ENCODE assay signal across 18 cellular contexts in the genomic region with DNA sequence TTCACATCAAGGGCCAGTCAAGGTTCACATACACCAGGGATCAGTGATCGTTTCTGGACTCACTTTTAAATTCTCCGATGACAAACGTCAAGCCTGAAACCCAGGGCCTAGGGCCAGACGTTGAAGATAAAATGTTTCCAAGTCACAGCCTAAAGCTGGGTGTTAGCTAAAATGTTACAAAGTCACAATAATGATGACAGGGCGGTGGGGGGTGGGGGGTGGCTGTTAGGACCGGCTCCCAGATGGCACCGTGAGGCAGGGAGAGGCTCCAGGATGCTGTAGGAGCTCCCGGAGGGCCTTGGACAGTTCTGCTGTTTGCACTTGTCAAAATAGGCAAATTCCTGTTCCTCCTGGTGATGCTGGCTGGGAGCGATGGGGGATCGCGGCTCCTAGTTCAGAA. TPM values are rescaled to one million over a fixed set of nuclear protein-coding genes. Genes with fewer than 3 reads are reported as not detected.
"Had no signal": no experiment of that assay in that cellular context is flagged by ENCODE, and none has a peak within 500 bp of the region (broad histone marks: within the 10 kb centered on the region; RNA-seq: fewer than 3 reads in every experiment).

No MANE protein-coding gene starts in this region.

- H3K9me3 ChIP-seq: colonic mucosa, esophagus muscularis mucosa, gastroesophageal sphincter, heart left ventricle, left lung, lower lobe of right lung, mucosa of descending colon had no signal

- ATAC-seq: effector memory CD8-positive, alpha-beta T cell; foreskin keratinocyte; gastroesophageal sphincter; heart left ventricle; left cardiac atrium; left lung; left ventricle myocardium superior; mucosa of descending colon had no signal

- H3K79me2 ChIP-seq: hepatocyte had no signal

- H3K27ac ChIP-seq: colonic mucosa, esophagus muscularis mucosa, foreskin keratinocyte, gastroesophageal sphincter, heart left ventricle, hepatocyte, left lung, lower lobe of right lung had no signal

- H3K4me3 Mint-ChIP-seq: dendritic cell treated with granulocyte-macrophage colony-stimulating factor and Interleukin-4, amounts not matched to agents 40 ng/mL and 50 ng/mL, for 4 days; effector memory CD8-positive, alpha-beta T cell; mesothelial cell of epicardium had no signal

- H3K4me1 Mint-ChIP-seq: mesothelial cell of epicardium had no signal

- H3K27ac Mint-ChIP-seq: dendritic cell treated with granulocyte-macrophage colony-stimulating factor and Interleukin-4, amounts not matched to agents 40 ng/mL and 50 ng/mL, for 4 days; mesothelial cell of epicardium had no signal

- H3K9me3 Mint-ChIP-seq: dendritic cell treated with granulocyte-macrophage colony-stimulating factor and Interleukin-4, amounts not matched to agents 40 ng/mL and 50 ng/mL, for 4 days; effector memory CD8-positive, alpha-beta T cell; mesothelial cell of epicardium had no signal

- H3K4me3 ChIP-seq: colonic mucosa, esophagus muscularis mucosa, gastroesophageal sphincter, heart left ventricle, hepatocyte, left lung, lower lobe of right lung, mucosa of descending colon had no signal

- DNase-seq: colonic mucosa; cortex of kidney; effector CD8-positive, alpha-beta T cell; effector memory CD8-positive, alpha-beta T cell; foreskin keratinocyte; heart left ventricle; hypothalamus; left cardiac atrium; left lung; left ventricle myocardium superior; lower lobe of right lung; mesenchymal stem cell; mucosa of descending colon had no signal

- H3K27me3 ChIP-seq: colonic mucosa, esophagus muscularis mucosa, foreskin keratinocyte, gastroesophageal sphincter, heart left ventricle, hepatocyte, left lung had no signal

- H3K4me1 ChIP-seq: colonic mucosa, foreskin keratinocyte, left lung, lower lobe of right lung had no signal

- H3K4me2 ChIP-seq: hepatocyte had no signal

- H2AFZ ChIP-seq: hepatocyte had no signal

RNA-seq across cellular contexts. Expression of a gene that starts 31.4 kb away (rescaled TPM):
- total RNA-seq: left cardiac atrium, left ventricle myocardium superior had no signal
